16 cellular contexts compared by ENCODE assay signal in the genomic region with DNA sequence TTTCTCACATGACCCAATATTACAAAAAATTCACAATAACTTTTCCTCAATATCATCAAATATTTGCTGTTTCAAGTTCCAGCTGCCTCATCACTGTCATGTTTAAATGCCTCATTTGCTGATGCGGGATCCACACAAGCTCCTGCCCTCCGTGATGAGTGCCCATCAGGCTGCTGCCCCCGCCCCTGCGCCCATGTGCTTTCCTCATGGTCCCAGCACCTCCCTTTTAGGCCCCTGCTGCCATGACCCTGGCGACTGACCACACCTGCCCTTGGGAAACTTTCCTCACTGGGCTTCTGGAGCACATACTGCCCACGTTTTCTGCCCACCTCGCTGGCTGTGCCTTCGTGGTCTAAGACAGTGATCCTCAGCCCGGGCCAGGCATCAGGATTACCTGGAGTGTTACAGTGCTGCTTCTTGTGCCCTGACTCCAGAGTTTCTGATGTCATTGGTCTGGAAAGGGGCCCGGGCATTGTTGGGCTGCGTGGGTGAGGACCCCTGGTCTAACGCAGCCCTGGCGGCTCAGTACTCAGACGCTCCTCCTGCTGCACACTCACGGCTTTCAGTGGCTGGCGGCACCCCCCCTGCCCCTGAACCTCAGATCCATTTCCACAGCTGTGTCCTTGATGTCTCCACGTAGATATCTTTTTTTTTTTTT. TPM values are rescaled to one million over a fixed set of nuclear protein-coding genes. Genes with fewer than 3 reads are reported as not detected.
DNase-seq lines count a peak whose midpoint lies in the region; ATAC-seq and TF ChIP-seq lines count a peak whose summit lies in the region.
"Had no signal": no experiment of that assay in that cellular context is flagged by ENCODE, and none has a peak within 500 bp of the region (broad histone marks: within the 10 kb centered on the region; RNA-seq: fewer than 3 reads in every experiment).

No MANE protein-coding gene starts in this region.

- no peak overlapping the region for H2AFZ ChIP-seq in MM.1S (ENCODE audit: low read length)

- POLR2A ChIA-PET in Caco-2 (lab: Charles Lee): no interaction called here

- no peak for DNase-seq in activated naive CD4-positive, alpha-beta T cell treated with anti-CD3 and anti-CD28 coated beads for 36 hours
- no peak for DNase-seq in activated naive CD4-positive, alpha-beta T cell treated with anti-CD3 and anti-CD28 coated beads, Interleukin-2, amount 50 U/mL, for 72 hours (ENCODE audit: low spot score in 2 of 2)
- peak; percentile 59 for DNase-seq in fibroblast of mammary gland (ENCODE audit: low read depth)
- no peak for DNase-seq in prostate gland (ENCODE audit: low spot score)
- DNase-seq in upper lobe of right lung: no peak
- DNase-seq in Caco-2: no peak
- no peak for DNase-seq in MM.1S
- DNase-seq in SJCRH30: no peak
- DNase-seq: 8988T; activated CD8-positive, alpha-beta memory T cell treated with anti-CD3 and anti-CD28 coated beads, Interleukin-2, amount 50 U/mL, for 48 hours; Calu3; Karpas-422; naive thymus-derived CD8-positive, alpha-beta T cell; NCI-H2081; NK-92 treated with Interleukin-12 subunit alpha and Interleukin-12 subunit beta, amount 100 ng/mL, for 24 hours had no signal

- H3K9ac ChIP-seq in MM.1S (ENCODE audit: low read length): no peak overlapping the region

- H3K27me3 ChIP-seq in prostate gland (replicated peaks; ENCODE audit: insufficient read depth): no peaks in the 10 kb centered on the region
- no peaks in the 10 kb centered on the region for H3K27me3 ChIP-seq in upper lobe of right lung
- no peaks in the 10 kb centered on the region for H3K27me3 ChIP-seq in Caco-2 (replicated peaks; ENCODE audit: control insufficient read depth, insufficient read depth, low read length)
- no peaks in the 10 kb centered on the region for H3K27me3 ChIP-seq in MM.1S (replicated peaks; ENCODE audit: insufficient read depth, low read length)
- H3K27me3 ChIP-seq in SJCRH30: no peaks in the 10 kb centered on the region

- intact Hi-C loops in activated naive CD4-positive, alpha-beta T cell treated with anti-CD3 and anti-CD28 coated beads for 36 hours (cut with micrococcal nuclease): no loop called here
- intact Hi-C loops in prostate gland (cut with DNase I) (loop anchor here (5.0 kb wide), 1 partner anchor 87 kb away; a partner anchor contains a TSS), upper lobe of right lung (cut with DNase I) (no loop called here), Caco-2 (cut with micrococcal nuclease; ENCODE audit: unreplicated experiment) (no loop called here)

- H3K79me2 ChIP-seq in MM.1S (ENCODE audit: low read length): peaks cover 82% of the 10 kb centered on the region

- H3K9me3 Mint-ChIP-seq in activated naive CD4-positive, alpha-beta T cell treated with anti-CD3 and anti-CD28 coated beads for 36 hours: no peaks in the 10 kb centered on the region
- H3K9me3 Mint-ChIP-seq in activated naive CD4-positive, alpha-beta T cell treated with anti-CD3 and anti-CD28 coated beads, Interleukin-2, amount 50 U/mL, for 72 hours: no peaks in the 10 kb centered on the region
- no peaks in the 10 kb centered on the region for H3K9me3 Mint-ChIP-seq in Caco-2 (ENCODE audit: unreplicated experiment)
- H3K9me3 Mint-ChIP-seq: naive thymus-derived CD8-positive, alpha-beta T cell; WTC11 had no signal

- peaks cover 30% of the 10 kb centered on the region for H3K4me1 Mint-ChIP-seq in activated naive CD4-positive, alpha-beta T cell treated with anti-CD3 and anti-CD28 coated beads for 36 hours (ENCODE audit: low read depth)
- no peaks in the 10 kb centered on the region for H3K4me1 Mint-ChIP-seq in Caco-2 (ENCODE audit: low read depth, unreplicated experiment)

- peaks cover 6% of the 10 kb centered on the region for H3K36me3 Mint-ChIP-seq in activated naive CD4-positive, alpha-beta T cell treated with anti-CD3 and anti-CD28 coated beads for 36 hours (ENCODE audit: low read depth)
- peaks cover 0 to 11% of the 10 kb centered on the region in 2 donors for H3K36me3 Mint-ChIP-seq in activated naive CD4-positive, alpha-beta T cell treated with anti-CD3 and anti-CD28 coated beads, Interleukin-2, amount 50 U/mL, for 72 hours
- peaks cover 14% of the 10 kb centered on the region for H3K36me3 Mint-ChIP-seq in Caco-2 (ENCODE audit: insufficient read depth, unreplicated experiment)
- H3K36me3 Mint-ChIP-seq: WTC11 had no signal

- H3K36me3 ChIP-seq in prostate gland: no peaks in the 10 kb centered on the region
- peaks cover 5% of the 10 kb centered on the region for H3K36me3 ChIP-seq in upper lobe of right lung
- no peaks in the 10 kb centered on the region for H3K36me3 ChIP-seq in Caco-2 (ENCODE audit: control insufficient read depth, insufficient read depth, low read length)
- no peaks in the 10 kb centered on the region for H3K36me3 ChIP-seq in MM.1S (replicated peaks; ENCODE audit: insufficient read depth, low read length)
- peaks cover 3% of the 10 kb centered on the region for H3K36me3 ChIP-seq in SJCRH30

- ATAC-seq in activated naive CD4-positive, alpha-beta T cell treated with anti-CD3 and anti-CD28 coated beads, Interleukin-2, amount 50 U/mL, for 72 hours: no peak
- ATAC-seq in upper lobe of right lung: no peak
- ATAC-seq: naive thymus-derived CD8-positive, alpha-beta T cell; WTC11 had no signal

- no peak overlapping the region for H3K4me2 ChIP-seq in MM.1S (ENCODE audit: low read depth, low read length)

- no peaks in the 10 kb centered on the region for H3F3A ChIP-seq in MM.1S (ENCODE audit: insufficient read depth, low read length)

- no peak for TF ChIP-seq POLR2A in prostate gland (IDR thresholded peaks at IDR 0.05)

- no peak for TF ChIP-seq CTCF in fibroblast of mammary gland (conservative IDR thresholded peaks at IDR 0.05; ENCODE audit: control insufficient read depth, insufficient read depth, low read depth, low read length)
- TF ChIP-seq CTCF in prostate gland (IDR thresholded peaks at IDR 0.05): no peak
- TF ChIP-seq CTCF in upper lobe of right lung (IDR thresholded peaks at IDR 0.05): no peak
- TF ChIP-seq CTCF in Caco-2 (IDR thresholded peaks at IDR 0.05; ENCODE audit: insufficient read depth in 1 of 2, low read depth in 1 of 2, low read length in 1 of 2, severe bottlenecking in 1 of 2, unreplicated experiment in 1 of 2): no peak
- no peak for TF ChIP-seq CTCF in MM.1S (IDR thresholded peaks at IDR 0.05; ENCODE audit: low read length)

- BruUV-seq in Caco-2 (replicated peaks; lab: Mats Ljungman, UMichigan): no TSS peak

- no peaks in the 10 kb centered on the region for H4K20me1 ChIP-seq in MM.1S (ENCODE audit: insufficient read depth, low read length)

- H3K4me3 Mint-ChIP-seq in activated naive CD4-positive, alpha-beta T cell treated with anti-CD3 and anti-CD28 coated beads for 36 hours: no peak overlapping the region
- H3K4me3 Mint-ChIP-seq in Caco-2 (ENCODE audit: unreplicated experiment): no peak overlapping the region
- H3K4me3 Mint-ChIP-seq: naive thymus-derived CD8-positive, alpha-beta T cell; WTC11 had no signal

- H3K4me1 ChIP-seq in prostate gland (replicated peaks) (peaks cover 3% of the 10 kb centered on the region), upper lobe of right lung (peaks cover 79% of the 10 kb centered on the region), Caco-2 (no peaks in the 10 kb centered on the region), MM.1S (ENCODE audit: low read length) (no peaks in the 10 kb centered on the region), SJCRH30 (0 out of 2 replicates have a peak, but pooled peaks cover 3% of the 10 kb centered on the region)

- peak overlapping the region; percentile 39 for H3K27ac Mint-ChIP-seq in activated naive CD4-positive, alpha-beta T cell treated with anti-CD3 and anti-CD28 coated beads for 36 hours
- peak overlapping the region in 1 of 2 donors; percentile 50 for H3K27ac Mint-ChIP-seq in activated naive CD4-positive, alpha-beta T cell treated with anti-CD3 and anti-CD28 coated beads, Interleukin-2, amount 50 U/mL, for 72 hours
- H3K27ac Mint-ChIP-seq in Caco-2 (ENCODE audit: unreplicated experiment): no peak overlapping the region

- no peaks in the 10 kb centered on the region for H3K9me2 ChIP-seq in MM.1S (replicated peaks; ENCODE audit: insufficient read depth, low read length)

- H3K27ac ChIP-seq in prostate gland (peak overlapping the region; percentile 68 to 71), upper lobe of right lung (peak overlapping the region; percentile 87), MM.1S (ENCODE audit: low read length) (no peak overlapping the region), SJCRH30 (no peak overlapping the region)

- H3K4me3 ChIP-seq in fibroblast of mammary gland (ENCODE audit: control insufficient read depth, low read depth, low read length) (no peak overlapping the region), prostate gland (no peak overlapping the region), upper lobe of right lung (no peak overlapping the region), Caco-2 (ENCODE audit: low read depth, low read length) (no peak overlapping the region), MM.1S (ENCODE audit: low read length) (no peak overlapping the region), SJCRH30 (no peak overlapping the region)

- CTCF ChIA-PET in activated naive CD4-positive, alpha-beta T cell treated with anti-CD3 and anti-CD28 coated beads for 36 hours (lab: Charles Lee): no interaction called here
- CTCF ChIA-PET in Caco-2 (lab: Charles Lee): no interaction called here

- H3K9me3 ChIP-seq in prostate gland (no peaks in the 10 kb centered on the region), upper lobe of right lung (no peaks in the 10 kb centered on the region), Caco-2 (no peaks in the 10 kb centered on the region), MM.1S (replicated peaks; ENCODE audit: insufficient read depth, low read length) (no peaks in the 10 kb centered on the region), SJCRH30 (replicated peaks) (no peaks in the 10 kb centered on the region)

- WGBS in prostate gland: 92% methylated on average over 17 of the region's 17 CpGs

- no peaks in the 10 kb centered on the region for H3K27me3 Mint-ChIP-seq in activated naive CD4-positive, alpha-beta T cell treated with anti-CD3 and anti-CD28 coated beads for 36 hours (ENCODE audit: low read depth)
- no peaks in the 10 kb centered on the region for H3K27me3 Mint-ChIP-seq in Caco-2 (ENCODE audit: insufficient read depth, unreplicated experiment)
- H3K27me3 Mint-ChIP-seq: naive thymus-derived CD8-positive, alpha-beta T cell had no signal

RNA-seq across cellular contexts. Expression of a gene that starts 20.5 kb away (rescaled TPM):
- total RNA-seq in activated naive CD4-positive, alpha-beta T cell treated with anti-CD3 and anti-CD28 coated beads for 36 hours: 10 to 100 TPM; 44.2 to 48.3 TPM
- total RNA-seq in activated naive CD4-positive, alpha-beta T cell treated with anti-CD3 and anti-CD28 coated beads, Interleukin-2, amount 50 U/mL, for 72 hours: 10 to 100 TPM; 46.5 to 48.0 TPM
- total RNA-seq in prostate gland (10 to 100 TPM; 29.0 to 60.4 TPM), upper lobe of right lung (90.9 TPM), Caco-2 (2022) (33.3 and 38.6 TPM in 2 replicates)
- 33.6 and 36.2 TPM in 2 replicates for total RNA-seq in SJCRH30 (2014; rRNA removed; shearing (Covaris generic))

RNA-seq across cellular contexts. Expression of a gene that starts 31.4 kb away (rescaled TPM):
- total RNA-seq in activated naive CD4-positive, alpha-beta T cell treated with anti-CD3 and anti-CD28 coated beads for 36 hours: under 1 TPM; 0.43 to 0.74 TPM
- 1 to 10 TPM in 1 of 2 donors, under 1 TPM in 1; 0.23 to 1.9 TPM for total RNA-seq in activated naive CD4-positive, alpha-beta T cell treated with anti-CD3 and anti-CD28 coated beads, Interleukin-2, amount 50 U/mL, for 72 hours
- total RNA-seq in prostate gland (1 to 10 TPM; 1.1 to 1.4 TPM), upper lobe of right lung (3.0 TPM), Caco-2 (2022) (0.49 and 1.1 TPM in 2 replicates)
- 2.8 and 3.5 TPM in 2 replicates for total RNA-seq in SJCRH30 (2014; rRNA removed; shearing (Covaris generic))

RNA-seq across cellular contexts. Expression of a gene that starts 37.6 kb away (rescaled TPM):
- total RNA-seq in activated naive CD4-positive, alpha-beta T cell treated with anti-CD3 and anti-CD28 coated beads for 36 hours: not detected
- not detected for total RNA-seq in activated naive CD4-positive, alpha-beta T cell treated with anti-CD3 and anti-CD28 coated beads, Interleukin-2, amount 50 U/mL, for 72 hours
- total RNA-seq in prostate gland: not detected
- not detected for total RNA-seq in upper lobe of right lung
- total RNA-seq in Caco-2 (2022): 2.7 and 3.5 TPM in 2 replicates
- not detected in 2 replicates for total RNA-seq in SJCRH30 (2014; rRNA removed; shearing (Covaris generic))
- total RNA-seq: Calu3; naive thymus-derived CD8-positive, alpha-beta T cell had no signal

RNA-seq across cellular contexts. Expression of a gene that starts 53.9 kb away (rescaled TPM):
- not detected for total RNA-seq in activated naive CD4-positive, alpha-beta T cell treated with anti-CD3 and anti-CD28 coated beads for 36 hours
- under 1 TPM in 1 of 2 donors, not detected in 1; 0.21 TPM for total RNA-seq in activated naive CD4-positive, alpha-beta T cell treated with anti-CD3 and anti-CD28 coated beads, Interleukin-2, amount 50 U/mL, for 72 hours
- total RNA-seq in prostate gland (100 to 1,000 TPM in 1 of 2 donors, 10 to 100 TPM in 1; 33.1 to 111 TPM), upper lobe of right lung (39.0 TPM), Caco-2 (2022) (3.6 and 5.5 TPM in 2 replicates)
- total RNA-seq in SJCRH30 (2014; rRNA removed; shearing (Covaris generic)): 6.7 and 9.0 TPM in 2 replicates
- total RNA-seq: naive thymus-derived CD8-positive, alpha-beta T cell had no signal

Comparison
In these comparisons a context has a peak if more than half of its experiments do, and no peak if none do; other contexts are left out.
1. H3K27ac ChIP-seq: peak in prostate gland (2 of 2) and upper lobe of right lung (single experiment); none in MM.1S (single experiment) and SJCRH30 (single experiment).